Comparison of ENCODE assay signal across 9 cellular contexts in genomic region chr19:49553451-49554271, GRCh38. TPM values are rescaled to one million over a fixed set of nuclear protein-coding genes. Genes with fewer than 3 reads are reported as not detected.
DNase-seq lines count a peak whose midpoint lies in the region; ATAC-seq, FAIRE-seq and TF ChIP-seq lines count a peak whose summit lies in the region.
"Had no signal": no experiment of that assay in that cellular context is flagged by ENCODE, and none has a peak within 500 bp of the region (broad histone marks: within the 10 kb centered on the region; RNA-seq: fewer than 3 reads in every experiment).

No MANE protein-coding gene starts in this region.

- TF ChIP-seq CTCF in chondrocyte (IDR thresholded peaks at IDR 0.05) (no peak), osteoblast (IDR thresholded peaks at IDR 0.05; ENCODE audit: extremely low read depth, low read depth, low read length) (no peak), BE2C (IDR thresholded peaks at IDR 0.05; ENCODE audit: low read depth, low read length) (no peak), kidney (IDR thresholded peaks at IDR 0.05; ENCODE audit: borderline replicate concordance, extremely low read depth, insufficient read depth) (no peak)

- peak overlapping the region; percentile 9 for H3K4me2 ChIP-seq in osteoblast (ENCODE audit: insufficient read depth, low read length)

- H3K27ac ChIP-seq in CD4-positive, CD25-positive, alpha-beta regulatory T cell (ENCODE audit: insufficient read depth, low read length, poor library complexity, severe bottlenecking), result peak overlapping the region; percentile 76
- H3K27ac ChIP-seq in osteoblast (ENCODE audit: low read depth, low read length), result peak overlapping the region; percentile 63
- H3K27ac ChIP-seq in aorta (ENCODE audit: low read depth in 1 of 2, low read length in 2 of 2), result no peak overlapping the region
- H3K27ac ChIP-seq in kidney (ENCODE audit: low read depth in 2 of 2, low read length in 2 of 2), result no peak overlapping the region

- H3K79me2 ChIP-seq in osteoblast (ENCODE audit: insufficient read depth, low read length), result no peaks in the 10 kb centered on the region

- peak in 1 of 3 donors; percentile 47 for DNase-seq in CD4-positive, CD25-positive, alpha-beta regulatory T cell
- DNase-seq in T-helper 9 cell, result peak; percentile 34
- no peak for DNase-seq in chondrocyte (ENCODE audit: low spot score)
- peak; percentile 98 for DNase-seq in osteoblast (ENCODE audit: insufficient read length, low spot score, missing footprints)
- DNase-seq in aorta, result no peak
- DNase-seq in BE2C, result no peak
- no peak for DNase-seq in kidney

- no peak overlapping the region for H3K9ac ChIP-seq in kidney (ENCODE audit: low read length in 2 of 2)

- H3K27me3 Mint-ChIP-seq in CD4-positive, CD25-positive, alpha-beta regulatory T cell, result no peaks in the 10 kb centered on the region
- H3K27me3 Mint-ChIP-seq in chondrocyte (ENCODE audit: low read depth), result no peaks in the 10 kb centered on the region

- intact Hi-C loops in aorta (cut with DNase I), result no loop called here
- intact Hi-C loops in kidney (cut with DNase I), result no loop called here

- H3K27me3 ChIP-seq in CD4-positive, CD25-positive, alpha-beta regulatory T cell (ENCODE audit: control insufficient read depth, insufficient read depth, low read length), result no peaks in the 10 kb centered on the region
- H3K27me3 ChIP-seq in osteoblast (ENCODE audit: insufficient read depth, low read length) (no peaks in the 10 kb centered on the region), aorta (ENCODE audit: control insufficient read depth in 1 of 2, insufficient read depth in 2 of 2, low read length in 1 of 2) (no peaks in the 10 kb centered on the region), BE2C (no peaks in the 10 kb centered on the region)

- H4K20me1 ChIP-seq in osteoblast (ENCODE audit: insufficient read depth, low read length), result peaks cover 18% of the 10 kb centered on the region

- peak overlapping the region; percentile 3 for H3K4me3 ChIP-seq in CD4-positive, CD25-positive, alpha-beta regulatory T cell (ENCODE audit: low read depth, low read length)
- no peak overlapping the region for H3K4me3 ChIP-seq in osteoblast (ENCODE audit: insufficient read depth, low read length)
- H3K4me3 ChIP-seq in aorta (ENCODE audit: low read length in 2 of 2), result no peak overlapping the region
- no peak overlapping the region for H3K4me3 ChIP-seq in BE2C (ENCODE audit: low read depth, low read length)
- no peak overlapping the region for H3K4me3 ChIP-seq in kidney (ENCODE audit: low read length in 2 of 2)

- peaks cover 16% of the 10 kb centered on the region for H3K36me3 ChIP-seq in CD4-positive, CD25-positive, alpha-beta regulatory T cell (ENCODE audit: control insufficient read depth, insufficient read depth, low read length)
- H3K36me3 ChIP-seq in osteoblast (ENCODE audit: insufficient read depth, low read length) (peaks cover 49% of the 10 kb centered on the region), aorta (ENCODE audit: control insufficient read depth in 1 of 2, insufficient read depth in 2 of 2, low read length in 1 of 2) (peaks cover 0 to 4% of the 10 kb centered on the region in 2 donors), BE2C (peaks cover 25% of the 10 kb centered on the region), kidney (ENCODE audit: control insufficient read depth in 1 of 2, insufficient read depth in 2 of 2, low read length in 2 of 2) (peaks cover 15 to 17% of the 10 kb centered on the region in 2 donors)

- WGBS in aorta, 2 donors, result 69 to 70% methylated on average over 10 of the region's 10 CpGs

- H3K27ac Mint-ChIP-seq in CD4-positive, CD25-positive, alpha-beta regulatory T cell, result peak overlapping the region; percentile 91 to 98 (median 95)
- peak overlapping the region; percentile 57 for H3K27ac Mint-ChIP-seq in chondrocyte (ENCODE audit: unreplicated experiment)

- FAIRE-seq in kidney (lab: Jason Lieb, UNC), result no peak
- FAIRE-seq: endometrium had no signal

- peaks cover 0 to 2% (median 0%) of the 10 kb centered on the region in 7 donors for H3K9me3 Mint-ChIP-seq in CD4-positive, CD25-positive, alpha-beta regulatory T cell
- no peaks in the 10 kb centered on the region for H3K9me3 Mint-ChIP-seq in chondrocyte (ENCODE audit: low read depth)

- ATAC-seq in CD4-positive, CD25-positive, alpha-beta regulatory T cell (ENCODE audit: low read depth in 2 of 2), result peak; percentile 52 to 54
- no peak for ATAC-seq in HG02571 (IDR thresholded peaks at IDR 0.05; ENCODE audit: unreplicated experiment)
- no peak for ATAC-seq in aorta (ENCODE audit: low FRiP score)

- H3K4me3 Mint-ChIP-seq in CD4-positive, CD25-positive, alpha-beta regulatory T cell, result peak overlapping the region in 3 of 4 donors; percentile 63 to 75 (median 72)
- H3K4me3 Mint-ChIP-seq in chondrocyte (ENCODE audit: unreplicated experiment), result no peak overlapping the region

- H2AFZ ChIP-seq in osteoblast (ENCODE audit: low read length), result no peak overlapping the region

- H3K4me1 ChIP-seq in CD4-positive, CD25-positive, alpha-beta regulatory T cell (ENCODE audit: control insufficient read depth, insufficient read depth, low read length, poor library complexity, severe bottlenecking), result peaks cover 76% of the 10 kb centered on the region
- H3K4me1 ChIP-seq in osteoblast (ENCODE audit: insufficient read depth, low read length) (peaks cover 9% of the 10 kb centered on the region), aorta (ENCODE audit: control insufficient read depth in 1 of 2, insufficient read depth in 2 of 2, low read length in 2 of 2) (no peaks in the 10 kb centered on the region), BE2C (no peaks in the 10 kb centered on the region), kidney (ENCODE audit: control insufficient read depth in 1 of 2, insufficient read depth in 1 of 2, low read depth in 1 of 2, low read length in 2 of 2) (peaks cover 0 to 2% of the 10 kb centered on the region in 2 donors)

- H3K9me3 ChIP-seq in CD4-positive, CD25-positive, alpha-beta regulatory T cell (ENCODE audit: control insufficient read depth in 2 of 2, low read length in 2 of 2), result no peaks in the 10 kb centered on the region
- H3K9me3 ChIP-seq in osteoblast (ENCODE audit: low read depth, low read length) (no peaks in the 10 kb centered on the region), aorta (ENCODE audit: control insufficient read depth, low read length) (no peaks in the 10 kb centered on the region), BE2C (peaks cover 4% of the 10 kb centered on the region; the same call in 1 of the 2 replicates), kidney (ENCODE audit: control insufficient read depth in 1 of 2, low read length in 2 of 2) (no peaks in the 10 kb centered on the region)

- peaks cover 8 to 77% (median 40%) of the 10 kb centered on the region in 4 donors for H3K4me1 Mint-ChIP-seq in CD4-positive, CD25-positive, alpha-beta regulatory T cell
- peaks cover 3% of the 10 kb centered on the region for H3K4me1 Mint-ChIP-seq in chondrocyte (ENCODE audit: low read depth)

- peaks cover 32% of the 10 kb centered on the region for H3K36me3 Mint-ChIP-seq in CD4-positive, CD25-positive, alpha-beta regulatory T cell
- H3K36me3 Mint-ChIP-seq in chondrocyte (ENCODE audit: low read depth), result peaks cover 24% of the 10 kb centered on the region

RNA-seq across cellular contexts. Expression of gene RCN3, which starts 25.9 kb away (rescaled TPM):
- total RNA-seq in CD4-positive, CD25-positive, alpha-beta regulatory T cell, result 3.6 TPM
- 1 to 10 TPM; 1.5 to 5.5 (median 2.5) TPM for polyA plus RNA-seq in CD4-positive, CD25-positive, alpha-beta regulatory T cell
- total RNA-seq in chondrocyte (233 to 326 TPM (median 298 TPM) in 3 replicates), osteoblast (346 and 377 TPM in 2 replicates), aorta (10 to 100 TPM; 82.6 to 90.2 TPM), kidney (18.4 TPM)
- polyA plus RNA-seq in aorta (100 to 1,000 TPM in 1 of 2 donors, 10 to 100 TPM in 1; 50.5 to 165 TPM), kidney (ENCODE audit: insufficient read depth, low read depth, low replicate concordance) (27.5 TPM)
- 7.2 TPM for polyA plus RNA-seq in BE2C (2012; ENCODE audit: insufficient read depth, insufficient read length, low read depth)

RNA-seq across cellular contexts. Expression of gene NOSIP, which starts 26.7 kb away (rescaled TPM):
- 124 TPM for total RNA-seq in CD4-positive, CD25-positive, alpha-beta regulatory T cell
- 100 to 1,000 TPM; 262 to 385 (median 285) TPM for polyA plus RNA-seq in CD4-positive, CD25-positive, alpha-beta regulatory T cell
- total RNA-seq in chondrocyte (41.0 to 47.0 TPM (median 46.5 TPM) in 3 replicates), osteoblast (57.5 and 68.0 TPM in 2 replicates), aorta (10 to 100 TPM; 38.8 to 40.5 TPM), kidney (52.8 TPM)
- polyA plus RNA-seq in aorta (100 to 1,000 TPM in 1 of 2 donors, 10 to 100 TPM in 1; 52.5 to 135 TPM), kidney (ENCODE audit: insufficient read depth, low read depth, low replicate concordance) (122 TPM)
- polyA plus RNA-seq in BE2C (2012; ENCODE audit: insufficient read depth, insufficient read length, low read depth), result 164 TPM

RNA-seq across cellular contexts. Expression of gene PRRG2, which starts 27.5 kb away (rescaled TPM):
- total RNA-seq in CD4-positive, CD25-positive, alpha-beta regulatory T cell, result 0.84 TPM
- polyA plus RNA-seq in CD4-positive, CD25-positive, alpha-beta regulatory T cell, result not detected
- total RNA-seq in chondrocyte (0.17 to 0.56 TPM (median 0.39 TPM) in 3 replicates), osteoblast (under 0.01 and 0.29 TPM in 2 replicates), aorta (1 to 10 TPM in 1 of 2 donors, under 1 TPM in 1; 0.49 to 1.2 TPM), kidney (14.9 TPM)
- polyA plus RNA-seq in aorta (1 to 10 TPM in 1 of 2 donors, not detected in 1; 4.1 TPM), kidney (ENCODE audit: insufficient read depth, low read depth, low replicate concordance) (17.6 TPM)
- not detected for polyA plus RNA-seq in BE2C (2012; ENCODE audit: insufficient read depth, insufficient read length, low read depth)

RNA-seq across cellular contexts. Expression of gene PRR12, which starts 37.3 kb away (rescaled TPM):
- 50.2 TPM for total RNA-seq in CD4-positive, CD25-positive, alpha-beta regulatory T cell
- under 1 TPM; 0.05 to 0.18 (median 0.16) TPM for polyA plus RNA-seq in CD4-positive, CD25-positive, alpha-beta regulatory T cell
- total RNA-seq in chondrocyte, result 23.8 to 33.9 TPM (median 28.1 TPM) in 3 replicates
- 2.2 and 2.9 TPM in 2 replicates for total RNA-seq in osteoblast
- 10 to 100 TPM; 20.2 to 31.3 TPM for total RNA-seq in aorta
- 10 to 100 TPM in 1 of 2 donors, 1 to 10 TPM in 1; 2.6 to 10.1 TPM for polyA plus RNA-seq in aorta
- polyA plus RNA-seq in BE2C (2012; ENCODE audit: insufficient read depth, insufficient read length, low read depth), result 34.3 TPM
- total RNA-seq in kidney, result 27.4 TPM
- polyA plus RNA-seq in kidney (ENCODE audit: insufficient read depth, low read depth, low replicate concordance), result 4.9 TPM

RNA-seq across cellular contexts. Expression of gene FCGRT, which starts 41.2 kb away (rescaled TPM):
- total RNA-seq in CD4-positive, CD25-positive, alpha-beta regulatory T cell, result 23.3 TPM
- polyA plus RNA-seq in CD4-positive, CD25-positive, alpha-beta regulatory T cell, result 10 to 100 TPM; 43.0 to 63.0 (median 49.8) TPM
- total RNA-seq in chondrocyte (103 to 112 TPM (median 103 TPM) in 3 replicates), osteoblast (67.5 and 75.6 TPM in 2 replicates), aorta (100 to 1,000 TPM; 204 to 287 TPM), kidney (235 TPM)
- polyA plus RNA-seq in aorta (100 to 1,000 TPM; 146 to 162 TPM), kidney (ENCODE audit: insufficient read depth, low read depth, low replicate concordance) (317 TPM)
- polyA plus RNA-seq in BE2C (2012; ENCODE audit: insufficient read depth, insufficient read length, low read depth), result 8.4 TPM

Comparison
In these comparisons a context has a peak if more than half of its experiments do, and no peak if none do; other contexts are left out.
1. ATAC-seq: peak in CD4-positive, CD25-positive, alpha-beta regulatory T cell (2 of 2); none in HG02571 (single experiment) and aorta (single experiment).
2. DNase-seq: peak in T-helper 9 cell (single experiment) and osteoblast (single experiment); none in chondrocyte (single experiment), aorta (0 of 2), BE2C (single experiment) and kidney (single experiment).
3. H3K27ac ChIP-seq: peak in CD4-positive, CD25-positive, alpha-beta regulatory T cell (single experiment) and osteoblast (single experiment); none in aorta (0 of 2) and kidney (0 of 2).